ENCODE assay signal across 1 cellular context in the genomic region with DNA sequence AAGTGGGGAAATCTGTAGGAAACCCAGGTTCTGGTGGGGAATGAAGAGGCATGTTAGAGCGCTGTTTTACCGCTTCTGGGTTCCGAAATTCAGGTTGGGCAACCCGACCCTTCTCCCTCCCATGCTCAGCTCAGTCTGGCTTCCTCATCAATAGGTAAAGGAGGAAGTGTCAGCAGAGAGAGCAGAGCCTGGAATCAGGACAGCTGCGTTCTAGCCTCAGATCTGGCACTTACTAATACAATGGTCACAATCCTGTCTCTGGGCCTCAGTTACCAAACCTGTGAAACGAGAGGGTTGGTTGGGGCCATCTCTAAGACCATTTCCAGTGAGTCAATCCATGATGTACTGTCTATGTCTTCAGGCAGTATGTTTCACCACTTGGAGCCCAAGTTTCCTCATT.
TF ChIP-seq lines count a peak whose summit lies in the region.

No MANE protein-coding gene starts in this region.

TF ChIP-seq in K562, 482 proteins besides CTCF, POLR2A, EP300 and RAD21:
- peak; percentile 61; the same call in 1 of the 2 replicates for TF ChIP-seq SPI1 (IDR thresholded peaks at IDR 0.05; ENCODE audit: borderline replicate concordance, low read depth, low read length)
- TF ChIP-seq, protein P1, sequence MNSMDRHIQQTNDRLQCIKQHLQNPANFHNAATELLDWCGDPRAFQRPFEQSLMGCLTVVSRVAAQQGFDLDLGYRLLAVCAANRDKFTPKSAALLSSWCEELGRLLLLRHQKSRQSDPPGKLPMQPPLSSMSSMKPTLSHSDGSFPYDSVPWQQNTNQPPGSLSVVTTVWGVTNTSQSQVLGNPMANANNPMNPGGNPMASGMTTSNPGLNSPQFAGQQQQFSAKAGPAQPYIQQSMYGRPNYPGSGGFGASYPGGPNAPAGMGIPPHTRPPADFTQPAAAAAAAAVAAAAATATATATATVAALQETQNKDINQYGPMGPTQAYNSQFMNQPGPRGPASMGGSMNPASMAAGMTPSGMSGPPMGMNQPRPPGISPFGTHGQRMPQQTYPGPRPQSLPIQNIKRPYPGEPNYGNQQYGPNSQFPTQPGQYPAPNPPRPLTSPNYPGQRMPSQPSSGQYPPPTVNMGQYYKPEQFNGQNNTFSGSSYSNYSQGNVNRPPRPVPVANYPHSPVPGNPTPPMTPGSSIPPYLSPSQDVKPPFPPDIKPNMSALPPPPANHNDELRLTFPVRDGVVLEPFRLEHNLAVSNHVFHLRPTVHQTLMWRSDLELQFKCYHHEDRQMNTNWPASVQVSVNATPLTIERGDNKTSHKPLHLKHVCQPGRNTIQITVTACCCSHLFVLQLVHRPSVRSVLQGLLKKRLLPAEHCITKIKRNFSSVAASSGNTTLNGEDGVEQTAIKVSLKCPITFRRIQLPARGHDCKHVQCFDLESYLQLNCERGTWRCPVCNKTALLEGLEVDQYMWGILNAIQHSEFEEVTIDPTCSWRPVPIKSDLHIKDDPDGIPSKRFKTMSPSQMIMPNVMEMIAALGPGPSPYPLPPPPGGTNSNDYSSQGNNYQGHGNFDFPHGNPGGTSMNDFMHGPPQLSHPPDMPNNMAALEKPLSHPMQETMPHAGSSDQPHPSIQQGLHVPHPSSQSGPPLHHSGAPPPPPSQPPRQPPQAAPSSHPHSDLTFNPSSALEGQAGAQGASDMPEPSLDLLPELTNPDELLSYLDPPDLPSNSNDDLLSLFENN (IDR thresholded peaks at IDR 0.05; ENCODE audit: low read depth in 2 of 2, low read length in 2 of 2), result no peak
